In genomic region chr2:186641132-186641806, GRCh38 we compare ENCODE assay signal across 8 cellular contexts. TPM values are rescaled to one million over a fixed set of nuclear protein-coding genes. Genes with fewer than 3 reads are reported as not detected.
DNase-seq lines count a peak whose midpoint lies in the region; ATAC-seq and TF ChIP-seq lines count a peak whose summit lies in the region.

No MANE protein-coding gene starts in this region.

- intact Hi-C loops in left colon (cut with DNase I, micrococcal nuclease): loop anchor here in 1 of 2 donors (5.0 kb wide), 1 partner anchor 134 kb away; no protein-coding TSS in a partner anchor
- intact Hi-C loops in colonic mucosa (cut with DNase I): loop anchor here (2.0 kb wide), 1 partner anchor 136 kb away; no protein-coding TSS in a partner anchor

- DNase-seq in left colon: no peak
- DNase-seq in effector CD8-positive, alpha-beta T cell (lab: John Stamatoyannopoulos, UW): no peak
- no peak for DNase-seq in colonic mucosa
- no peak for DNase-seq in ACHN

- H3K9me3 ChIP-seq in colonic mucosa: no peaks in the 10 kb centered on the region

- no peak for TF ChIP-seq CTCF in colonic mucosa (IDR thresholded peaks at IDR 0.05)

- H3K9ac ChIP-seq in colonic mucosa (ENCODE audit: low read depth in 2 of 2, low read length in 2 of 2): no peak overlapping the region

- H3K4me1 ChIP-seq in colonic mucosa: no peaks in the 10 kb centered on the region

- no peak overlapping the region for H3K27ac ChIP-seq in colonic mucosa

- in situ Hi-C loops in ACHN (cut with HindIII; ENCODE audit: low pct_ligation_motif_present, low pct_unique_long_range_greater_than_20kb, low sequenced_read_pairs): loop anchor here (25.0 kb wide), 1 partner anchor 129 kb away; no protein-coding TSS in a partner anchor

- no peaks in the 10 kb centered on the region for H3K27me3 ChIP-seq in colonic mucosa

- no peak overlapping the region for H3K4me3 ChIP-seq in colonic mucosa

- no peaks in the 10 kb centered on the region for H3K36me3 ChIP-seq in colonic mucosa

- ATAC-seq in GM18870 (IDR thresholded peaks at IDR 0.05; ENCODE audit: unreplicated experiment) (peak; percentile 1), GM21717 (IDR thresholded peaks at IDR 0.05; ENCODE audit: unreplicated experiment) (peak; percentile 34), HG03520 (IDR thresholded peaks at IDR 0.05; ENCODE audit: unreplicated experiment) (peak; percentile 13), left colon (peak; percentile 11)
- ATAC-seq in activated CD4-positive, CD25-positive, alpha-beta regulatory T cell treated with anti-CD3 and anti-CD28 coated beads, Interleukin-2, amount 50 U/mL, for 24 hours: no peak

RNA-seq across cellular contexts. Expression of gene ITGAV, which starts 51.4 kb away (rescaled TPM):
- 10 to 100 TPM; 39.6 to 50.8 TPM for total RNA-seq in left colon
- total RNA-seq in colonic mucosa: 10 to 100 TPM; 31.6 to 54.6 TPM

RNA-seq across cellular contexts. Expression of gene FAM171B, which starts 52.6 kb away (rescaled TPM):
- total RNA-seq in left colon: 1 to 10 TPM in 1 of 2 donors, under 1 TPM in 1; 0.85 to 2.7 TPM
- 1 to 10 TPM in 1 of 2 donors, under 1 TPM in 1; 0.99 to 2.7 TPM for total RNA-seq in colonic mucosa

Comparison
In these comparisons a context has a peak if more than half of its experiments do, and no peak if none do; other contexts are left out.
1. ATAC-seq: peak in GM18870 (single experiment), GM21717 (single experiment), HG03520 (single experiment) and left colon (single experiment); none in activated CD4-positive, CD25-positive, alpha-beta regulatory T cell treated with anti-CD3 and anti-CD28 coated beads, Interleukin-2, amount 50 U/mL, for 24 hours (0 of 2).